In the genomic region with DNA sequence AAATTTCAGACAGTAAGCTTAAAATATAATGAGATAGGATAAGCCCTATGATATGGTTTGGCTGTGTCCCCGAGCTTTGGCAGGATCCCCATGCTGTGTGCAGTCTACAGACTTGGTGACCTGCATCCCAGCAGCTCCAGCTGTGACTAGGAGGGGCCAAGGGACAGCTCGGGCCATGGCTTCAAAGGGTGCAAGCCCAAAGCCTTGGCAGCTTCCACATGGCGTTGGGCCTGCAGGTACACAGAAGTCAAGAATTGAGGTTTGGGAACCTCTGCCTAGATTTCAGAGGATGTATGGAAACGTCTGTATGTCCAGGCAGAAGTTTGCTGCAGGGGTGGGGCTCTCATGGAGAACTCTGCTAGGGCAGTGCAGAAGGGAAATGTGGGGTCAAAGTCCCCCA, we compare ENCODE assay signal across 7 cellular contexts. TPM values are rescaled to one million over a fixed set of nuclear protein-coding genes. Genes with fewer than 3 reads are reported as not detected.
"Had no signal": no experiment of that assay in that cellular context is flagged by ENCODE, and none has a peak within 500 bp of the region (broad histone marks: within the 10 kb centered on the region; RNA-seq: fewer than 3 reads in every experiment).

No MANE protein-coding gene starts in this region.

RNA-seq across cellular contexts. Expression of gene FSD2, which starts 59.7 kb away (rescaled TPM):
- total RNA-seq: PC-3, PC-9, Peyer's patch, RPMI7951, SJSA1, SK-MEL-5 had no signal
- polyA plus RNA-seq: SK-N-SH had no signal
